ENCODE assay signal across 14 cellular contexts in genomic region chr21:28110074-28110473, GRCh38.
DNase-seq lines count a peak whose midpoint lies in the region; ATAC-seq and TF ChIP-seq lines count a peak whose summit lies in the region.
"Had no signal": no experiment of that assay in that cellular context is flagged by ENCODE, and none has a peak within 500 bp of the region (broad histone marks: within the 10 kb centered on the region; RNA-seq: fewer than 3 reads in every experiment).

No MANE protein-coding gene starts in this region.

- H3K27me3 ChIP-seq in SK-N-SH (ENCODE audit: insufficient read depth) = no peaks in the 10 kb centered on the region
- no peaks in the 10 kb centered on the region for H3K27me3 ChIP-seq in hepatocyte
- H3K27me3 ChIP-seq in sigmoid colon = no peaks in the 10 kb centered on the region
- H3K27me3 ChIP-seq: BLaER1 had no signal

- CTCF ChIA-PET in SK-N-SH (lab: Yijun Ruan, JAX) = interaction anchor here (0.8 to 2.3 kb wide), 6 partner anchors 36 to 636 kb away, joined by 3 to 9 read pairs (median 3); no protein-coding TSS in a partner anchor

- no peak for TF ChIP-seq CTCF in SK-N-SH (IDR thresholded peaks at IDR 0.05)
- no peak for TF ChIP-seq CTCF in hepatocyte (IDR thresholded peaks at IDR 0.05; ENCODE audit: poor library complexity)
- TF ChIP-seq CTCF in sigmoid colon (IDR thresholded peaks at IDR 0.05) = no peak

- ATAC-seq in SK-N-SH treated with all-trans-retinoic acid at 6 μM for 48 hours = no peak
- no peak for ATAC-seq in HG03457 (IDR thresholded peaks at IDR 0.05; ENCODE audit: unreplicated experiment)
- ATAC-seq: HCT116 had no signal

- H3K79me2 ChIP-seq in SK-N-SH (ENCODE audit: insufficient read depth) (no peaks in the 10 kb centered on the region), hepatocyte (no peaks in the 10 kb centered on the region)

- TF ChIP-seq EP300 in SK-N-SH (IDR thresholded peaks at IDR 0.05; ENCODE audit: borderline replicate concordance in 1 of 2, low read depth in 1 of 2, low read length in 1 of 2) (no peak), sigmoid colon (IDR thresholded peaks at IDR 0.05) (no peak)

- H3F3A ChIP-seq in SK-N-SH (replicated peaks; ENCODE audit: insufficient read depth) = peaks cover 11% of the 10 kb centered on the region

- H3K9me3 ChIP-seq in SK-N-SH = no peaks in the 10 kb centered on the region
- H3K9me3 ChIP-seq in hepatocyte (ENCODE audit: low read depth) = no peaks in the 10 kb centered on the region
- H3K9me3 ChIP-seq in sigmoid colon = no peaks in the 10 kb centered on the region
- H3K9me3 ChIP-seq: BLaER1, Caco-2 had no signal

- TF ChIP-seq RAD21 in SK-N-SH (IDR thresholded peaks at IDR 0.05; ENCODE audit: low read length) = no peak

- H3K4me1 ChIP-seq in SK-N-SH (ENCODE audit: control insufficient read depth in 1 of 2, insufficient read depth in 2 of 2, low read depth in 1 of 2, low read length in 1 of 2) (peaks cover 0 to 21% of the 10 kb centered on the region in 2 experiments; a peak in 2 of 4 replicates), hepatocyte (ENCODE audit: insufficient read depth) (peaks cover 18% of the 10 kb centered on the region), sigmoid colon (peaks cover 0 to 28% (median 20%) of the 10 kb centered on the region in 4 donors)
- H3K4me1 ChIP-seq: BLaER1 had no signal

- H3K9me2 ChIP-seq in SK-N-SH (no peaks in the 10 kb centered on the region), hepatocyte (replicated peaks; ENCODE audit: insufficient read depth) (no peaks in the 10 kb centered on the region)

- DNase-seq in SK-N-SH (no peak), hepatocyte (ENCODE audit: low spot score) (no peak), sigmoid colon (no peak), GM19238 (ENCODE audit: insufficient read length, low spot score) (no peak), SK-N-DZ (ENCODE audit: low spot score) (no peak)
- no peak for DNase-seq in activated naive CD4-positive, alpha-beta T cell (lab: John Stamatoyannopoulos, UW)
- DNase-seq: Caco-2; CD8-positive, alpha-beta memory T cell; GF-D8 had no signal

- intact Hi-C loops in sigmoid colon (cut with DNase I) = no loop called here

- H3K4me3 ChIP-seq in SK-N-SH (ENCODE audit: low read depth in 2 of 2, low read length in 1 of 2) = no peak overlapping the region
- H3K4me3 ChIP-seq in hepatocyte = no peak overlapping the region
- H3K4me3 ChIP-seq in sigmoid colon = no peak overlapping the region
- H3K4me3 ChIP-seq: BLaER1 had no signal

- H3K4me2 ChIP-seq in SK-N-SH = no peak overlapping the region
- H3K4me2 ChIP-seq in hepatocyte = no peak overlapping the region
- H3K4me2 ChIP-seq: BLaER1 had no signal

- H3K36me3 ChIP-seq in SK-N-SH (replicated peaks in 1 of 2; ENCODE audit: control insufficient read depth in 1 of 2, insufficient read depth in 2 of 2, low read length in 1 of 2) (no peaks in the 10 kb centered on the region), hepatocyte (replicated peaks; ENCODE audit: insufficient read depth, low read depth) (no peaks in the 10 kb centered on the region), sigmoid colon (no peaks in the 10 kb centered on the region)
- H3K36me3 ChIP-seq: BLaER1 had no signal

- H2AFZ ChIP-seq in SK-N-SH (ENCODE audit: low read depth) = no peak overlapping the region
- no peak overlapping the region for H2AFZ ChIP-seq in hepatocyte

- no peaks in the 10 kb centered on the region for H4K20me1 ChIP-seq in SK-N-SH (ENCODE audit: insufficient read depth)
- H4K20me1 ChIP-seq in hepatocyte (ENCODE audit: insufficient read depth, poor library complexity, severe bottlenecking) = no peaks in the 10 kb centered on the region
- H4K20me1 ChIP-seq: BLaER1 had no signal

- 86% methylated on average over 1 of the region's 1 CpG for WGBS in SK-N-SH (ENCODE audit: low lambda C conversion rate)
- 100% methylated on average over 1 of the region's 1 CpG for WGBS in hepatocyte (ENCODE audit: low lambda C conversion rate, missing lambda C conversion rate)
- 75 to 81% methylated on average over 1 of the region's 1 CpG for WGBS in sigmoid colon, 2 donors

- no peak overlapping the region for H3K9ac ChIP-seq in SK-N-SH
- H3K9ac ChIP-seq: BLaER1 had no signal

- TF ChIP-seq POLR2A in sigmoid colon (IDR thresholded peaks at IDR 0.05) = no peak

- peak overlapping the region in 1 of 2 experiments; percentile 97; a peak in 2 of 4 replicates for H3K27ac ChIP-seq in SK-N-SH (ENCODE audit: low read depth in 2 of 2, low read length in 1 of 2)
- H3K27ac ChIP-seq in hepatocyte = peak overlapping the region; percentile 65
- H3K27ac ChIP-seq in sigmoid colon = peak overlapping the region in 3 of 4 donors; percentile 5 to 63 (median 59)
- H3K27ac ChIP-seq: 22Rv1, BLaER1 had no signal

- POLR2A ChIA-PET in SK-N-SH (lab: Yijun Ruan, JAX) = no interaction called here

TF ChIP-seq in SK-N-SH treated with all-trans-retinoic acid at 6 μM for 48 hours, 23 proteins besides CTCF, POLR2A, EP300 and RAD21:
- TF ChIP-seq, protein P1, sequence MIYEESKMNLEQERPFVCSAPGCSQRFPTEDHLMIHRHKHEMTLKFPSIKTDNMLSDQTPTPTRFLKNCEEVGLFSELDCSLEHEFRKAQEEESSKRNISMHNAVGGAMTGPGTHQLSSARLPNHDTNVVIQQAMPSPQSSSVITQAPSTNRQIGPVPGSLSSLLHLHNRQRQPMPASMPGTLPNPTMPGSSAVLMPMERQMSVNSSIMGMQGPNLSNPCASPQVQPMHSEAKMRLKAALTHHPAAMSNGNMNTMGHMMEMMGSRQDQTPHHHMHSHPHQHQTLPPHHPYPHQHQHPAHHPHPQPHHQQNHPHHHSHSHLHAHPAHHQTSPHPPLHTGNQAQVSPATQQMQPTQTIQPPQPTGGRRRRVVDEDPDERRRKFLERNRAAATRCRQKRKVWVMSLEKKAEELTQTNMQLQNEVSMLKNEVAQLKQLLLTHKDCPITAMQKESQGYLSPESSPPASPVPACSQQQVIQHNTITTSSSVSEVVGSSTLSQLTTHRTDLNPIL (CRISPR knock-in tag; IDR thresholded peaks at IDR 0.05; ENCODE audit: low read depth) = no peak
- TF ChIP-seq ZNF565 (CRISPR knock-in tag; conservative IDR thresholded peaks at IDR 0.05; ENCODE audit: low read depth) = peak; percentile 94

TF ChIP-seq in SK-N-SH, 30 proteins besides CTCF, POLR2A, EP300 and RAD21 (continues in another document):
- TF ChIP-seq, protein P2, sequence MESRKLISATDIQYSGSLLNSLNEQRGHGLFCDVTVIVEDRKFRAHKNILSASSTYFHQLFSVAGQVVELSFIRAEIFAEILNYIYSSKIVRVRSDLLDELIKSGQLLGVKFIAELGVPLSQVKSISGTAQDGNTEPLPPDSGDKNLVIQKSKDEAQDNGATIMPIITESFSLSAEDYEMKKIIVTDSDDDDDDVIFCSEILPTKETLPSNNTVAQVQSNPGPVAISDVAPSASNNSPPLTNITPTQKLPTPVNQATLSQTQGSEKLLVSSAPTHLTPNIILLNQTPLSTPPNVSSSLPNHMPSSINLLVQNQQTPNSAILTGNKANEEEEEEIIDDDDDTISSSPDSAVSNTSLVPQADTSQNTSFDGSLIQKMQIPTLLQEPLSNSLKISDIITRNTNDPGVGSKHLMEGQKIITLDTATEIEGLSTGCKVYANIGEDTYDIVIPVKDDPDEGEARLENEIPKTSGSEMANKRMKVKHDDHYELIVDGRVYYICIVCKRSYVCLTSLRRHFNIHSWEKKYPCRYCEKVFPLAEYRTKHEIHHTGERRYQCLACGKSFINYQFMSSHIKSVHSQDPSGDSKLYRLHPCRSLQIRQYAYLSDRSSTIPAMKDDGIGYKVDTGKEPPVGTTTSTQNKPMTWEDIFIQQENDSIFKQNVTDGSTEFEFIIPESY (IDR thresholded peaks at IDR 0.05; ENCODE audit: borderline replicate concordance, low read depth) = no peak
- TF ChIP-seq REST (IDR thresholded peaks at IDR 0.05; ENCODE audit: low read depth, low read length) (no peak), USF2 (IDR thresholded peaks at IDR 0.05; ENCODE audit: borderline replicate concordance, low read depth, low read length) (no peak)
- TF ChIP-seq, protein P3, sequence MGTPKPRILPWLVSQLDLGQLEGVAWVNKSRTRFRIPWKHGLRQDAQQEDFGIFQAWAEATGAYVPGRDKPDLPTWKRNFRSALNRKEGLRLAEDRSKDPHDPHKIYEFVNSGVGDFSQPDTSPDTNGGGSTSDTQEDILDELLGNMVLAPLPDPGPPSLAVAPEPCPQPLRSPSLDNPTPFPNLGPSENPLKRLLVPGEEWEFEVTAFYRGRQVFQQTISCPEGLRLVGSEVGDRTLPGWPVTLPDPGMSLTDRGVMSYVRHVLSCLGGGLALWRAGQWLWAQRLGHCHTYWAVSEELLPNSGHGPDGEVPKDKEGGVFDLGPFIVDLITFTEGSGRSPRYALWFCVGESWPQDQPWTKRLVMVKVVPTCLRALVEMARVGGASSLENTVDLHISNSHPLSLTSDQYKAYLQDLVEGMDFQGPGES (IDR thresholded peaks at IDR 0.05; ENCODE audit: low read depth, low read length) = no peak
